In genomic region chr2:100207411-100207885, GRCh38 we compare ENCODE assay signal across 1 cellular context.
TF ChIP-seq lines count a peak whose summit lies in the region.

No MANE protein-coding gene starts in this region.

TF ChIP-seq in SK-N-SH treated with all-trans-retinoic acid at 6 μM for 48 hours, 23 proteins besides CTCF, POLR2A, EP300 and RAD21 (continued from another document):
- TF ChIP-seq TSHZ2 (CRISPR knock-in tag; IDR thresholded peaks at IDR 0.05) (no peak), ZFP30 (CRISPR knock-in tag; IDR thresholded peaks at IDR 0.05) (no peak), ZC3H10 (CRISPR knock-in tag; IDR thresholded peaks at IDR 0.05) (no peak), ZNF565 (CRISPR knock-in tag; conservative IDR thresholded peaks at IDR 0.05; ENCODE audit: low read depth) (no peak), CSRNP3 (CRISPR knock-in tag; IDR thresholded peaks at IDR 0.05) (no peak)
